ENCODE assay signal across 11 cellular contexts in the genomic region with DNA sequence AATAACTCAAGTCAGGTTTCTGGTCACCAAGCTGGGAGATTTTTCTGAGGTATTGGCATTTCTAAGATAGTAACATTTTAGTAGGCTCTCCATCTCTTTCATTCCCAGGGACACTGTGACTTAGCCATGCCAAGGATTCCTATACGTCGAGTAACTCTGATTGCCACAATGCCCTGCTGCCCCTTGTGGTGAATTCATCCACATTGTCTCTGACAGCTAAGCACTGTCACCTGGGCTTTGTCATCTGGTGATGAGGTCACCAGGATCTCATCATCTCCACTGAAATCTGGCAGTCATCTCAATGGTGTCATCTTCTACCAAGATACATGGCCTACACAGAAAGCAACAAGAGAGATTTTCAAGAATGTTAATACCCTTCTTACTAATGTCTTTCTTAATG.
A peak's percentile ranks its signal among the peaks of the same experiment; 100 is the strongest.
DNase-seq lines count a peak whose midpoint lies in the region; ATAC-seq and TF ChIP-seq lines count a peak whose summit lies in the region.
"Had no signal": no experiment of that assay in that cellular context is flagged by ENCODE, and none has a peak within 500 bp of the region (broad histone marks: within the 10 kb centered on the region; RNA-seq: fewer than 3 reads in every experiment).

No MANE protein-coding gene starts in this region.

- H3K27ac ChIP-seq in HCT116 (ENCODE audit: low read depth, low read length) = no peak overlapping the region
- H3K27ac ChIP-seq: ovary, thyroid gland had no signal

- TF ChIP-seq CTCF in HCT116 (IDR thresholded peaks at IDR 0.05 in 2 of 3, conservative IDR thresholded peaks at IDR 0.05 in 1 of 3; ENCODE audit: borderline replicate concordance in 1 of 3, insufficient read depth in 1 of 3, low read depth in 2 of 3, low read length in 2 of 3) = peak; percentile 12 to 66 (median 61); a peak in 4 of 6 replicates

- no peaks in the 10 kb centered on the region for H3K9me2 ChIP-seq in HCT116 (ENCODE audit: insufficient read depth)

- DNase-seq in AG20443 (ENCODE audit: low spot score) (peak; percentile 29), HCT116 (ENCODE audit: low read depth, low spot score) (peak; percentile 59), SW 1271 (lab: John Stamatoyannopoulos, UW) (peak; percentile 66 to 81), iPS DF 19.7 (ENCODE audit: low read depth, low spot score) (peak; percentile 47), NCI-H1694 treated with DMSO at 0.1 percent for 48 hours (lab: John Stamatoyannopoulos, UW) (no peak), T-helper 9 cell (no peak)
- DNase-seq: immature natural killer cell, ovary, thyroid gland had no signal

- no peak overlapping the region for H3K4me2 ChIP-seq in HCT116 (ENCODE audit: low read length)

- H3K9me3 ChIP-seq in HCT116 (ENCODE audit: control insufficient read depth in 1 of 2, insufficient read depth in 1 of 2, low read depth in 1 of 2, low read length in 2 of 2) = no peaks in the 10 kb centered on the region
- H3K9me3 ChIP-seq: ovary, thyroid gland had no signal

- CTCF ChIA-PET in HCT116 (lab: Charles Lee) = no interaction called here

- POLR2A ChIA-PET in HCT116 (lab: Charles Lee) = no interaction called here

- peaks cover 0 to 8% of the 10 kb centered on the region in 2 experiments; a peak in 1 of 4 replicates for H3K4me1 ChIP-seq in HCT116 (ENCODE audit: control insufficient read depth in 1 of 2, insufficient read depth in 2 of 2, low read length in 2 of 2)
- H3K4me1 ChIP-seq: thyroid gland had no signal

- TF ChIP-seq POLR2A in HCT116 (IDR thresholded peaks at IDR 0.05; ENCODE audit: borderline replicate concordance, extremely low read depth, insufficient read depth, insufficient read length) = no peak

- ATAC-seq in HCT116 (peak; percentile 100), HG03571 (IDR thresholded peaks at IDR 0.05; ENCODE audit: unreplicated experiment) (no peak), HG03439 (IDR thresholded peaks at IDR 0.05; ENCODE audit: unreplicated experiment) (no peak)

- H3K36me3 ChIP-seq in HCT116 (ENCODE audit: control insufficient read depth in 1 of 2, insufficient read depth in 2 of 2, low read length in 2 of 2) = no peaks in the 10 kb centered on the region
- H3K36me3 ChIP-seq: ovary, thyroid gland had no signal

- no peak overlapping the region for H3K4me3 ChIP-seq in HCT116 (replicated peaks in 1 of 2; ENCODE audit: low read depth in 1 of 2, low read length in 2 of 2)
- H3K4me3 ChIP-seq: ovary, thyroid gland had no signal

- H3K9ac ChIP-seq in HCT116 (ENCODE audit: low read length) = no peak overlapping the region

- peak overlapping the region; percentile 83 for H2AFZ ChIP-seq in HCT116 (ENCODE audit: low read depth, low read length, poor library complexity, severe bottlenecking)

- peak; percentile 45 for TF ChIP-seq RAD21 in HCT116 (IDR thresholded peaks at IDR 0.05; ENCODE audit: low read depth)

- no TSS peak for BruUV-seq in HCT116 (replicated peaks; lab: Mats Ljungman, UMichigan)

- RAD21 ChIA-PET in HCT116 (lab: Charles Lee; ENCODE audit: low non-redundant PET in 1 of 2, low total read pairs in 2 of 2, uncharacterized antibody in 2 of 2, unreplicated experiment in 2 of 2) = no interaction called here

- no peaks in the 10 kb centered on the region for H3K79me2 ChIP-seq in HCT116 (ENCODE audit: insufficient read depth, low read length)

- intact Hi-C loops in HCT116 (cut with micrococcal nuclease) = loop anchor here (10.0 kb wide), 1 partner anchor 198 kb away; no protein-coding TSS in a partner anchor

- H4K20me1 ChIP-seq in HCT116 (ENCODE audit: insufficient read depth) = no peaks in the 10 kb centered on the region

- H3K27me3 ChIP-seq in HCT116 (ENCODE audit: insufficient read depth, low read length) = no peaks in the 10 kb centered on the region
- H3K27me3 ChIP-seq: ovary, thyroid gland had no signal

TF ChIP-seq in HCT116, 20 proteins besides CTCF, POLR2A, EP300 and RAD21:
- TF ChIP-seq EZH2phosphoT487 (IDR thresholded peaks at IDR 0.05; ENCODE audit: borderline replicate concordance) = no peak
- TF ChIP-seq, protein P1, sequence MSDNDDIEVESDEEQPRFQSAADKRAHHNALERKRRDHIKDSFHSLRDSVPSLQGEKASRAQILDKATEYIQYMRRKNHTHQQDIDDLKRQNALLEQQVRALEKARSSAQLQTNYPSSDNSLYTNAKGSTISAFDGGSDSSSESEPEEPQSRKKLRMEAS (IDR thresholded peaks at IDR 0.05) = 0 out of 2 replicates have a peak, but pooled peaks have one; percentile 32
- TF ChIP-seq CEBPB (IDR thresholded peaks at IDR 0.05; ENCODE audit: low read depth) = peak; percentile 50; the same call in 1 of the 2 replicates
- TF ChIP-seq, protein P2, sequence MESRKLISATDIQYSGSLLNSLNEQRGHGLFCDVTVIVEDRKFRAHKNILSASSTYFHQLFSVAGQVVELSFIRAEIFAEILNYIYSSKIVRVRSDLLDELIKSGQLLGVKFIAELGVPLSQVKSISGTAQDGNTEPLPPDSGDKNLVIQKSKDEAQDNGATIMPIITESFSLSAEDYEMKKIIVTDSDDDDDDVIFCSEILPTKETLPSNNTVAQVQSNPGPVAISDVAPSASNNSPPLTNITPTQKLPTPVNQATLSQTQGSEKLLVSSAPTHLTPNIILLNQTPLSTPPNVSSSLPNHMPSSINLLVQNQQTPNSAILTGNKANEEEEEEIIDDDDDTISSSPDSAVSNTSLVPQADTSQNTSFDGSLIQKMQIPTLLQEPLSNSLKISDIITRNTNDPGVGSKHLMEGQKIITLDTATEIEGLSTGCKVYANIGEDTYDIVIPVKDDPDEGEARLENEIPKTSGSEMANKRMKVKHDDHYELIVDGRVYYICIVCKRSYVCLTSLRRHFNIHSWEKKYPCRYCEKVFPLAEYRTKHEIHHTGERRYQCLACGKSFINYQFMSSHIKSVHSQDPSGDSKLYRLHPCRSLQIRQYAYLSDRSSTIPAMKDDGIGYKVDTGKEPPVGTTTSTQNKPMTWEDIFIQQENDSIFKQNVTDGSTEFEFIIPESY (IDR thresholded peaks at IDR 0.05; ENCODE audit: extremely low read depth, insufficient replicate concordance, low read length) = no peak
- TF ChIP-seq, protein P3, sequence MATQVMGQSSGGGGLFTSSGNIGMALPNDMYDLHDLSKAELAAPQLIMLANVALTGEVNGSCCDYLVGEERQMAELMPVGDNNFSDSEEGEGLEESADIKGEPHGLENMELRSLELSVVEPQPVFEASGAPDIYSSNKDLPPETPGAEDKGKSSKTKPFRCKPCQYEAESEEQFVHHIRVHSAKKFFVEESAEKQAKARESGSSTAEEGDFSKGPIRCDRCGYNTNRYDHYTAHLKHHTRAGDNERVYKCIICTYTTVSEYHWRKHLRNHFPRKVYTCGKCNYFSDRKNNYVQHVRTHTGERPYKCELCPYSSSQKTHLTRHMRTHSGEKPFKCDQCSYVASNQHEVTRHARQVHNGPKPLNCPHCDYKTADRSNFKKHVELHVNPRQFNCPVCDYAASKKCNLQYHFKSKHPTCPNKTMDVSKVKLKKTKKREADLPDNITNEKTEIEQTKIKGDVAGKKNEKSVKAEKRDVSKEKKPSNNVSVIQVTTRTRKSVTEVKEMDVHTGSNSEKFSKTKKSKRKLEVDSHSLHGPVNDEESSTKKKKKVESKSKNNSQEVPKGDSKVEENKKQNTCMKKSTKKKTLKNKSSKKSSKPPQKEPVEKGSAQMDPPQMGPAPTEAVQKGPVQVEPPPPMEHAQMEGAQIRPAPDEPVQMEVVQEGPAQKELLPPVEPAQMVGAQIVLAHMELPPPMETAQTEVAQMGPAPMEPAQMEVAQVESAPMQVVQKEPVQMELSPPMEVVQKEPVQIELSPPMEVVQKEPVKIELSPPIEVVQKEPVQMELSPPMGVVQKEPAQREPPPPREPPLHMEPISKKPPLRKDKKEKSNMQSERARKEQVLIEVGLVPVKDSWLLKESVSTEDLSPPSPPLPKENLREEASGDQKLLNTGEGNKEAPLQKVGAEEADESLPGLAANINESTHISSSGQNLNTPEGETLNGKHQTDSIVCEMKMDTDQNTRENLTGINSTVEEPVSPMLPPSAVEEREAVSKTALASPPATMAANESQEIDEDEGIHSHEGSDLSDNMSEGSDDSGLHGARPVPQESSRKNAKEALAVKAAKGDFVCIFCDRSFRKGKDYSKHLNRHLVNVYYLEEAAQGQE (IDR thresholded peaks at IDR 0.05; ENCODE audit: low read depth) = no peak
- TF ChIP-seq ELF1 (IDR thresholded peaks at IDR 0.05; ENCODE audit: borderline replicate concordance, low read depth) = no peak
- TF ChIP-seq SIN3A (IDR thresholded peaks at IDR 0.05; ENCODE audit: low read depth) = peak; percentile 44; the same call in 1 of the 2 replicates
- TF ChIP-seq SRF (IDR thresholded peaks at IDR 0.05; ENCODE audit: low read depth) = no peak
- TF ChIP-seq SP1 (IDR thresholded peaks at IDR 0.05; ENCODE audit: low read depth) = no peak
- no peak for TF ChIP-seq EGR1 (IDR thresholded peaks at IDR 0.05; ENCODE audit: low read depth)
- no peak for TF ChIP-seq POLR2AphosphoS5 (IDR thresholded peaks at IDR 0.05; ENCODE audit: low read depth, low read length)
- peak; percentile 11; the same call in 1 of the 2 replicates for TF ChIP-seq FOSL1 (IDR thresholded peaks at IDR 0.05; ENCODE audit: low read depth)
- no peak for TF ChIP-seq YY1 (IDR thresholded peaks at IDR 0.05; ENCODE audit: extremely low read depth, insufficient replicate concordance, low read depth, low read length)
- TF ChIP-seq EZH2 (IDR thresholded peaks at IDR 0.05) = no peak
- no peak for TF ChIP-seq TCF7L2 (IDR thresholded peaks at IDR 0.05; ENCODE audit: borderline replicate concordance, extremely low read depth, insufficient read depth, insufficient read length)
- TF ChIP-seq, protein P4, sequence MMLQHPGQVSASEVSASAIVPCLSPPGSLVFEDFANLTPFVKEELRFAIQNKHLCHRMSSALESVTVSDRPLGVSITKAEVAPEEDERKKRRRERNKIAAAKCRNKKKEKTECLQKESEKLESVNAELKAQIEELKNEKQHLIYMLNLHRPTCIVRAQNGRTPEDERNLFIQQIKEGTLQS (IDR thresholded peaks at IDR 0.05) = 0 out of 2 replicates have a peak, but pooled peaks have one; percentile 33
- no peak for TF ChIP-seq ZFX (IDR thresholded peaks at IDR 0.05)
- no peak for TF ChIP-seq ZNF274 (IDR thresholded peaks at IDR 0.05; ENCODE audit: low read depth, low read length)
- TF ChIP-seq CBX3 (IDR thresholded peaks at IDR 0.05; ENCODE audit: low read depth) = peak; percentile 41; the same call in 1 of the 2 replicates
- peak; percentile 45; the same call in 1 of the 2 replicates for TF ChIP-seq JUND (IDR thresholded peaks at IDR 0.05)
TF ChIP-seq in HCT116: peak in this region for 7.

Comparison
In these comparisons a context has a peak if more than half of its experiments do, and no peak if none do; other contexts are left out.
1. DNase-seq: peak in AG20443 (single experiment), HCT116 (single experiment), SW 1271 (2 of 2) and iPS DF 19.7 (single experiment); none in NCI-H1694 treated with DMSO at 0.1 percent for 48 hours (single experiment) and T-helper 9 cell (single experiment).